Comparison of ENCODE assay signal across 1 cellular context in the genomic region with DNA sequence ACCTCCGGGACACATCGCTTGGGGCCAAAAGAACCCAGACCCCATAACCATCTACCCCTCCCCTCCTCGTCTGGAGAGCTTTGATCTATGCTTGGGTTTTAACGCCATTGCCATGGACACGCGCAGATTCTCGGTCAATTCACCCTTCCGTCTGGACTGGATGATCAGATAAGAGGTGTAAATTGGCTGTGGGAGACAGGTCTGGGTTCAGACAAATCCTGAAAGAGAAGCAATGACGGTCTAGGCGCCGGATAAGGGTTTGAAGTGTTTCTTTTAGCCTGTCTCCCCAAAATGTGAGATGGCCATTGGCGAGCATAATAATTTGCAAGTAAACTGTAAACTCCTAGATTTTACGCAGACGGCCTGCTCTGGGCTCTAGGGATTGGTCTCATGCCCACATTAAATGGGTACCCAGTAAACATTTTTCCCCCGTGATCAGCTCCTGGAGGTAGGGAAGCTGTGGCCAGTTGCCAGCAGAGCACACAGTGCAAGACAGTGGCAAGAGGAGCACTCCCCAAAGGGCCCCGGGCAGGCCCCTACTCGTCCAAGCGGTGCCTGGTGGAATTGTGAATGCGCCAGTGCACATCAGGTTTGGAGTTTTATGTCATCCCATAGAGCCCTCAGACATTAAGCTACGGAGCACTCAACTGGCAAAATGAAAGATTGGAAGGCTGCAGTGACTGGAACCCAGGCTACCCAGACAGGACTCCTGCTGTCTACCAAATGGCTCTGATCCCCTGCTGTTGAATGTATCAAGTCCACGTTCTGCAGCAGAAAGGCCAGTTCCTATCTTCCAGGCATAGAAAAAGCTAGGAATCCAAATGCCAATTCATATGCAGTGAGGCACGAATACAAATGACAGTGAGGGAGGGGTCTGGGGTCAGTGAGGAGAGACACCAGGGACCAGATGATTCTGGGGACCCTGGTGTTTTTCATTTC.
TF ChIP-seq lines count a peak whose summit lies in the region.

No MANE protein-coding gene starts in this region.

TF ChIP-seq in HepG2, 621 proteins besides CTCF, POLR2A, EP300 and RAD21 (continued from another document):
- TF ChIP-seq, protein P1, sequence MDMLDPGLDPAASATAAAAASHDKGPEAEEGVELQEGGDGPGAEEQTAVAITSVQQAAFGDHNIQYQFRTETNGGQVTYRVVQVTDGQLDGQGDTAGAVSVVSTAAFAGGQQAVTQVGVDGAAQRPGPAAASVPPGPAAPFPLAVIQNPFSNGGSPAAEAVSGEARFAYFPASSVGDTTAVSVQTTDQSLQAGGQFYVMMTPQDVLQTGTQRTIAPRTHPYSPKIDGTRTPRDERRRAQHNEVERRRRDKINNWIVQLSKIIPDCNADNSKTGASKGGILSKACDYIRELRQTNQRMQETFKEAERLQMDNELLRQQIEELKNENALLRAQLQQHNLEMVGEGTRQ (IDR thresholded peaks at IDR 0.05; ENCODE audit: low read depth, low read length), result no peak
- TF ChIP-seq, protein P1 (CRISPR knock-in tag; IDR thresholded peaks at IDR 0.05; ENCODE audit: borderline replicate concordance), result no peak
- no peak for TF ChIP-seq ZNF562 (CRISPR knock-in tag; IDR thresholded peaks at IDR 0.05; ENCODE audit: borderline replicate concordance)
- TF ChIP-seq, protein P2, sequence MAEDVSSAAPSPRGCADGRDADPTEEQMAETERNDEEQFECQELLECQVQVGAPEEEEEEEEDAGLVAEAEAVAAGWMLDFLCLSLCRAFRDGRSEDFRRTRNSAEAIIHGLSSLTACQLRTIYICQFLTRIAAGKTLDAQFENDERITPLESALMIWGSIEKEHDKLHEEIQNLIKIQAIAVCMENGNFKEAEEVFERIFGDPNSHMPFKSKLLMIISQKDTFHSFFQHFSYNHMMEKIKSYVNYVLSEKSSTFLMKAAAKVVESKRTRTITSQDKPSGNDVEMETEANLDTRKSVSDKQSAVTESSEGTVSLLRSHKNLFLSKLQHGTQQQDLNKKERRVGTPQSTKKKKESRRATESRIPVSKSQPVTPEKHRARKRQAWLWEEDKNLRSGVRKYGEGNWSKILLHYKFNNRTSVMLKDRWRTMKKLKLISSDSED (CRISPR knock-in tag; IDR thresholded peaks at IDR 0.05), result no peak
TF ChIP-seq in HepG2: peak in this region for 0.
